Comparison of ENCODE assay signal across 1 cellular context in genomic region chr16:77585379-77585778, GRCh38.
TF ChIP-seq lines count a peak whose summit lies in the region.

No MANE protein-coding gene starts in this region.

TF ChIP-seq in K562, 482 proteins besides CTCF, POLR2A, EP300 and RAD21 (continued from another document):
- TF ChIP-seq ZNF318 (IDR thresholded peaks at IDR 0.05; ENCODE audit: borderline replicate concordance in 1 of 2, low read depth in 1 of 2) (no peak), EWSR1 (IDR thresholded peaks at IDR 0.05; ENCODE audit: borderline replicate concordance, low read depth, partially characterized antibody) (no peak), DMBX1 (CRISPR knock-in tag; IDR thresholded peaks at IDR 0.05; ENCODE audit: borderline replicate concordance) (no peak), MNT (conservative IDR thresholded peaks at IDR 0.05) (no peak), DNMT1 (IDR thresholded peaks at IDR 0.05) (no peak), PHB (CRISPR knock-in tag; IDR thresholded peaks at IDR 0.05) (no peak), TEAD1 (CRISPR knock-in tag; IDR thresholded peaks at IDR 0.05) (no peak), ZNF224 (CRISPR knock-in tag; IDR thresholded peaks at IDR 0.05) (no peak), NR2C2 (CRISPR knock-in tag; IDR thresholded peaks at IDR 0.05) (no peak), NR2C2 (tag; IDR thresholded peaks at IDR 0.05) (0 out of 2 replicates have a peak, but pooled peaks have one; percentile 13)
